39 cellular contexts compared by ENCODE assay signal in genomic region chr10:75480374-75480773, GRCh38. TPM values are rescaled to one million over a fixed set of nuclear protein-coding genes. Genes with fewer than 3 reads are reported as not detected.
"Had no signal": no experiment of that assay in that cellular context is flagged by ENCODE, and none has a peak within 500 bp of the region (broad histone marks: within the 10 kb centered on the region; RNA-seq: fewer than 3 reads in every experiment).

No MANE protein-coding gene starts in this region.

- H3K4me1 Mint-ChIP-seq: activated naive CD4-positive, alpha-beta T cell treated with anti-CD3 and anti-CD28 coated beads, Interleukin-2, amount 10 ng/mL, durations not matched to agents 7 days and 5 days; activated naive CD4-positive, alpha-beta T cell treated with anti-CD3 and anti-CD28 coated beads, Interleukin-2, amount 50 U/mL, for 24 hours; activated naive CD8-positive, alpha-beta T cell treated with anti-CD3 and anti-CD28 coated beads for 36 hours; activated naive CD8-positive, alpha-beta T cell treated with anti-CD3 and anti-CD28 coated beads, Interleukin-2, amount 10 ng/mL, durations not matched to agents 7 days and 5 days; activated naive CD8-positive, alpha-beta T cell treated with anti-CD3 and anti-CD28 coated beads, Interleukin-2, amount 50 U/mL, for 24 hours; activated T-helper 17 cell treated with anti-CD3 and anti-CD28 coated beads, Interleukin-2, amount 50 U/mL, for 72 hours; brain; central memory CD8-positive, alpha-beta T cell had no signal

- H3K27me3 ChIP-seq: adrenal gland, ascending aorta, body of pancreas, brain microvascular endothelial cell, breast epithelium, cardiac muscle cell had no signal

- DNase-seq: activated effector memory CD4-positive, alpha-beta T cell treated with anti-CD3 and anti-CD28 coated beads, Interleukin-2, amount 50 U/mL, for 16 hours; activated effector memory CD4-positive, alpha-beta T cell treated with Interleukin-2 at 50 U/mL for 16 hours; activated gamma-delta T cell; activated gamma-delta T cell treated with Interleukin-2 at 50 U/mL for 16 hours; activated naive CD4-positive, alpha-beta T cell; activated naive CD4-positive, alpha-beta T cell treated with anti-CD3 and anti-CD28 coated beads for 36 hours; activated naive CD4-positive, alpha-beta T cell treated with anti-CD3 and anti-CD28 coated beads, Interleukin-2, amount 10 ng/mL, durations not matched to agents 7 days and 5 days; activated naive CD4-positive, alpha-beta T cell treated with anti-CD3 and anti-CD28 coated beads, Interleukin-2, amount 50 U/mL, for 16 hours; activated naive CD4-positive, alpha-beta T cell treated with Interleukin-2 at 50 U/mL for 16 hours; activated naive CD8-positive, alpha-beta T cell treated with anti-CD3 and anti-CD28 coated beads for 36 hours; activated naive CD8-positive, alpha-beta T cell treated with anti-CD3 and anti-CD28 coated beads, Interleukin-2, amount 10 ng/mL, durations not matched to agents 7 days and 5 days; activated naive CD8-positive, alpha-beta T cell treated with anti-CD3 and anti-CD28 coated beads, Interleukin-2, amount 50 U/mL, for 24 hours; activated T-cell treated with anti-CD3 and anti-CD28 coated beads, Interleukin-2, amount 50 U/mL, for 24 hours; activated T-cell treated with anti-CD3 and anti-CD28 coated beads, Interleukin-2, amount 50 U/mL, for 4 hours; activated T-cell treated with anti-CD3 and anti-CD28 coated beads, Interleukin-2, amount 50 U/mL, for 48 hours; activated T-cell treated with anti-CD3 and anti-CD28 coated beads, Interleukin-2, amount 50 U/mL, for 72 hours; amniotic stem cell; amygdala; anterior cingulate cortex; aorta; body of pancreas; brain microvascular endothelial cell; caudate nucleus; central memory CD4-positive, alpha-beta T cell; cerebellar nuclear complex had no signal

- H3K9me3 Mint-ChIP-seq: activated naive CD4-positive, alpha-beta T cell treated with anti-CD3 and anti-CD28 coated beads for 36 hours; activated naive CD4-positive, alpha-beta T cell treated with anti-CD3 and anti-CD28 coated beads, Interleukin-2, amount 10 ng/mL, durations not matched to agents 7 days and 5 days; activated naive CD4-positive, alpha-beta T cell treated with anti-CD3 and anti-CD28 coated beads, Interleukin-2, amount 50 U/mL, for 24 hours; activated naive CD4-positive, alpha-beta T cell treated with anti-CD3 and anti-CD28 coated beads, Interleukin-2, amount 50 U/mL, for 72 hours; activated naive CD8-positive, alpha-beta T cell treated with anti-CD3 and anti-CD28 coated beads for 36 hours; activated naive CD8-positive, alpha-beta T cell treated with anti-CD3 and anti-CD28 coated beads, Interleukin-2, amount 10 ng/mL, durations not matched to agents 7 days and 5 days; activated naive CD8-positive, alpha-beta T cell treated with anti-CD3 and anti-CD28 coated beads, Interleukin-2, amount 50 U/mL, for 24 hours; activated T-cell treated with anti-CD3 and anti-CD28 coated beads, Interleukin-2, amount 50 U/mL, for 24 hours; activated T-cell treated with anti-CD3 and anti-CD28 coated beads, Interleukin-2, amount 50 U/mL, for 4 hours; activated T-cell treated with anti-CD3 and anti-CD28 coated beads, Interleukin-2, amount 50 U/mL, for 72 hours; activated T-helper 1 cell treated with anti-CD3 and anti-CD28 coated beads, Interleukin-12 subunit alpha, Interleukin-12 subunit beta, Interleukin-2, Interleukin-4 antibody, amounts not matched to agents 30 ng/mL and 10 ng/mL and 1 ng/mL, durations not matched to agents 14 hours and 24 hours and 36 hours; activated T-helper 17 cell treated with anti-CD3 and anti-CD28 coated beads, Interleukin-2, amount 50 U/mL, for 72 hours; activated T-helper 2 cell treated with anti-CD3 and anti-CD28 coated beads, Interferon-gamma antibody, Interleukin-2, Interleukin-4, amounts not matched to agents 10 μg/mL and 5 μg/mL and 100 μg/mL, durations not matched to agents 14 hours and 24 hours and 36 hours; central memory CD8-positive, alpha-beta T cell had no signal

- H3K27me3 Mint-ChIP-seq: activated naive CD4-positive, alpha-beta T cell treated with anti-CD3 and anti-CD28 coated beads, Interleukin-2, amount 10 ng/mL, durations not matched to agents 7 days and 5 days; activated naive CD4-positive, alpha-beta T cell treated with anti-CD3 and anti-CD28 coated beads, Interleukin-2, amount 50 U/mL, for 24 hours; activated naive CD8-positive, alpha-beta T cell treated with anti-CD3 and anti-CD28 coated beads for 36 hours; activated naive CD8-positive, alpha-beta T cell treated with anti-CD3 and anti-CD28 coated beads, Interleukin-2, amount 10 ng/mL, durations not matched to agents 7 days and 5 days; activated naive CD8-positive, alpha-beta T cell treated with anti-CD3 and anti-CD28 coated beads, Interleukin-2, amount 50 U/mL, for 24 hours had no signal

- H3K9me3 ChIP-seq: adrenal gland, body of pancreas had no signal

- H3K4me1 ChIP-seq: adrenal gland, ascending aorta, breast epithelium had no signal

- H3K27ac Mint-ChIP-seq: activated naive CD4-positive, alpha-beta T cell treated with anti-CD3 and anti-CD28 coated beads for 36 hours; activated naive CD4-positive, alpha-beta T cell treated with anti-CD3 and anti-CD28 coated beads, Interleukin-2, amount 10 ng/mL, durations not matched to agents 7 days and 5 days; activated naive CD4-positive, alpha-beta T cell treated with anti-CD3 and anti-CD28 coated beads, Interleukin-2, amount 50 U/mL, for 24 hours; activated naive CD4-positive, alpha-beta T cell treated with anti-CD3 and anti-CD28 coated beads, Interleukin-2, amount 50 U/mL, for 72 hours; activated naive CD8-positive, alpha-beta T cell; activated naive CD8-positive, alpha-beta T cell treated with anti-CD3 and anti-CD28 coated beads for 36 hours; activated naive CD8-positive, alpha-beta T cell treated with anti-CD3 and anti-CD28 coated beads, Interleukin-2, amount 10 ng/mL, durations not matched to agents 7 days and 5 days; activated naive CD8-positive, alpha-beta T cell treated with anti-CD3 and anti-CD28 coated beads, Interleukin-2, amount 50 U/mL, for 24 hours; activated T-cell treated with anti-CD3 and anti-CD28 coated beads, Interleukin-2, amount 50 U/mL, for 24 hours; activated T-cell treated with anti-CD3 and anti-CD28 coated beads, Interleukin-2, amount 50 U/mL, for 72 hours; activated T-helper 1 cell treated with anti-CD3 and anti-CD28 coated beads, Interleukin-12 subunit alpha, Interleukin-12 subunit beta, Interleukin-2, Interleukin-4 antibody, amounts not matched to agents 30 ng/mL and 10 ng/mL and 1 ng/mL, durations not matched to agents 14 hours and 24 hours and 36 hours; activated T-helper 17 cell treated with anti-CD3 and anti-CD28 coated beads, Interleukin-2, amount 50 U/mL, for 72 hours; activated T-helper 2 cell treated with anti-CD3 and anti-CD28 coated beads, Interferon-gamma antibody, Interleukin-2, Interleukin-4, amounts not matched to agents 10 μg/mL and 5 μg/mL and 100 μg/mL, durations not matched to agents 14 hours and 24 hours and 36 hours; brain had no signal

- H3K36me3 ChIP-seq: adrenal gland, ascending aorta, brain microvascular endothelial cell, breast epithelium, cardiac muscle cell had no signal

- FAIRE-seq: astrocyte, bronchial epithelial cell had no signal

- H3K4me3 Mint-ChIP-seq: activated naive CD4-positive, alpha-beta T cell treated with anti-CD3 and anti-CD28 coated beads for 36 hours; activated naive CD4-positive, alpha-beta T cell treated with anti-CD3 and anti-CD28 coated beads, Interleukin-2, amount 10 ng/mL, durations not matched to agents 7 days and 5 days; activated naive CD4-positive, alpha-beta T cell treated with anti-CD3 and anti-CD28 coated beads, Interleukin-2, amount 50 U/mL, for 24 hours; activated naive CD8-positive, alpha-beta T cell; activated naive CD8-positive, alpha-beta T cell treated with anti-CD3 and anti-CD28 coated beads for 36 hours; activated naive CD8-positive, alpha-beta T cell treated with anti-CD3 and anti-CD28 coated beads, Interleukin-2, amount 10 ng/mL, durations not matched to agents 7 days and 5 days; activated naive CD8-positive, alpha-beta T cell treated with anti-CD3 and anti-CD28 coated beads, Interleukin-2, amount 50 U/mL, for 24 hours; activated T-cell treated with anti-CD3 and anti-CD28 coated beads, Interleukin-2, amount 50 U/mL, for 24 hours; activated T-cell treated with anti-CD3 and anti-CD28 coated beads, Interleukin-2, amount 50 U/mL, for 4 hours; activated T-cell treated with anti-CD3 and anti-CD28 coated beads, Interleukin-2, amount 50 U/mL, for 72 hours; activated T-helper 1 cell treated with anti-CD3 and anti-CD28 coated beads, Interleukin-12 subunit alpha, Interleukin-12 subunit beta, Interleukin-2, Interleukin-4 antibody, amounts not matched to agents 30 ng/mL and 10 ng/mL and 1 ng/mL, durations not matched to agents 14 hours and 24 hours and 36 hours; activated T-helper 17 cell treated with anti-CD3 and anti-CD28 coated beads, Interleukin-2, amount 50 U/mL, for 72 hours; brain; central memory CD8-positive, alpha-beta T cell had no signal

- H3K27ac ChIP-seq: adrenal gland, ascending aorta, body of pancreas, brain microvascular endothelial cell, breast epithelium, cardiac muscle cell had no signal

- ATAC-seq: activated naive CD4-positive, alpha-beta T cell treated with anti-CD3 and anti-CD28 coated beads, Interleukin-2, amount 50 U/mL, for 72 hours; activated naive CD8-positive, alpha-beta T cell treated with anti-CD3 and anti-CD28 coated beads, Interleukin-2, amount 50 U/mL, for 24 hours; activated T-cell treated with anti-CD3 and anti-CD28 coated beads, Interleukin-2, amount 50 U/mL, for 4 hours; activated T-cell treated with anti-CD3 and anti-CD28 coated beads, Interleukin-2, amount 50 U/mL, for 72 hours; activated T-helper 17 cell treated with anti-CD3 and anti-CD28 coated beads, Interleukin-2, amount 50 U/mL, for 72 hours; body of pancreas had no signal

- H3K4me3 ChIP-seq: adrenal gland, ascending aorta, body of pancreas, breast epithelium, cardiac muscle cell had no signal

- H3K36me3 Mint-ChIP-seq: activated naive CD4-positive, alpha-beta T cell treated with anti-CD3 and anti-CD28 coated beads, Interleukin-2, amount 10 ng/mL, durations not matched to agents 7 days and 5 days; activated naive CD4-positive, alpha-beta T cell treated with anti-CD3 and anti-CD28 coated beads, Interleukin-2, amount 50 U/mL, for 24 hours; activated naive CD4-positive, alpha-beta T cell treated with anti-CD3 and anti-CD28 coated beads, Interleukin-2, amount 50 U/mL, for 72 hours; activated naive CD8-positive, alpha-beta T cell; activated naive CD8-positive, alpha-beta T cell treated with anti-CD3 and anti-CD28 coated beads for 36 hours; activated naive CD8-positive, alpha-beta T cell treated with anti-CD3 and anti-CD28 coated beads, Interleukin-2, amount 10 ng/mL, durations not matched to agents 7 days and 5 days; brain had no signal

RNA-seq across cellular contexts. Expression of gene LRMDA, which starts 49.0 kb away (rescaled TPM):
- total RNA-seq: activated naive CD4-positive, alpha-beta T cell treated with anti-CD3 and anti-CD28 coated beads for 36 hours; activated naive CD4-positive, alpha-beta T cell treated with anti-CD3 and anti-CD28 coated beads, Interleukin-2, amount 50 U/mL, for 72 hours; activated naive CD8-positive, alpha-beta T cell treated with anti-CD3 and anti-CD28 coated beads for 36 hours; activated naive CD8-positive, alpha-beta T cell treated with anti-CD3 and anti-CD28 coated beads, Interleukin-2, amount 10 ng/mL, durations not matched to agents 7 days and 5 days; activated T-cell treated with anti-CD3 and anti-CD28 coated beads, Interleukin-2, amount 50 U/mL, for 4 hours; activated T-cell treated with anti-CD3 and anti-CD28 coated beads, Interleukin-2, amount 50 U/mL, for 72 hours; activated T-helper 1 cell treated with anti-CD3 and anti-CD28 coated beads, Interleukin-12 subunit alpha, Interleukin-12 subunit beta, Interleukin-2, Interleukin-4 antibody, amounts not matched to agents 30 ng/mL and 10 ng/mL and 1 ng/mL, durations not matched to agents 14 hours and 24 hours and 36 hours; activated T-helper 17 cell treated with anti-CD3 and anti-CD28 coated beads, Interleukin-2, amount 50 U/mL, for 72 hours; activated T-helper 2 cell treated with anti-CD3 and anti-CD28 coated beads, Interferon-gamma antibody, Interleukin-2, Interleukin-4, amounts not matched to agents 10 μg/mL and 5 μg/mL and 100 μg/mL, durations not matched to agents 14 hours and 24 hours and 36 hours had no signal
